In genomic region chr1:97668945-97669344, GRCh38 we compare ENCODE assay signal across 10 cellular contexts.
DNase-seq lines count a peak whose midpoint lies in the region; ATAC-seq, FAIRE-seq and TF ChIP-seq lines count a peak whose summit lies in the region.
"Had no signal": no experiment of that assay in that cellular context is flagged by ENCODE, and none has a peak within 500 bp of the region (broad histone marks: within the 10 kb centered on the region; RNA-seq: fewer than 3 reads in every experiment).

No MANE protein-coding gene starts in this region.

- in situ Hi-C loops in G401 (cut with HindIII; ENCODE audit: low sequenced_read_pairs), result no loop called here

- peak; percentile 16 for TF ChIP-seq CTCF in liver (IDR thresholded peaks at IDR 0.05; ENCODE audit: low read depth, low read length, missing input control)

- H3K4me1 ChIP-seq in adipocyte (ENCODE audit: control insufficient read depth, insufficient read depth, low read length), result no peaks in the 10 kb centered on the region
- peaks cover 0 to 5% (median 0%) of the 10 kb centered on the region in 4 donors for H3K4me1 ChIP-seq in liver (ENCODE audit: control insufficient read depth in 4 of 4, insufficient read depth in 4 of 4, low read length in 3 of 4)

- H3K27me3 ChIP-seq in adipocyte (replicated peaks; ENCODE audit: control insufficient read depth, insufficient read depth, low read length) (no peaks in the 10 kb centered on the region), liver (ENCODE audit: control insufficient read depth in 4 of 4, insufficient read depth in 4 of 4, low read length in 3 of 4) (no peaks in the 10 kb centered on the region)

- no peak for FAIRE-seq in frontal cortex (lab: Jason Lieb, UNC)

- H3K9me3 ChIP-seq in adipocyte (ENCODE audit: control insufficient read depth, low read length) (peaks cover 6% of the 10 kb centered on the region), liver (ENCODE audit: control insufficient read depth in 4 of 4, low read length in 3 of 4) (no peaks in the 10 kb centered on the region)

- peaks cover 2% of the 10 kb centered on the region for H3K36me3 ChIP-seq in adipocyte (ENCODE audit: control insufficient read depth, insufficient read depth, low read length, severe bottlenecking)
- peaks cover 0 to 3% (median 0%) of the 10 kb centered on the region in 4 donors for H3K36me3 ChIP-seq in liver (ENCODE audit: control insufficient read depth in 4 of 4, insufficient read depth in 3 of 4, low read depth in 1 of 4, low read length in 3 of 4)

- 48% methylated on average over 2 of the region's 2 CpGs for WGBS in liver

- TF ChIP-seq RAD21 in liver (IDR thresholded peaks at IDR 0.05), result peak; percentile 41 to 44

- no peak for ATAC-seq in GM19395 (IDR thresholded peaks at IDR 0.05; ENCODE audit: unreplicated experiment)

- H3K9ac ChIP-seq in adipocyte (ENCODE audit: low read length) (no peak overlapping the region), liver (ENCODE audit: low read depth in 1 of 2, low read length in 2 of 2) (no peak overlapping the region)

- DNase-seq in EL, result peak; percentile 73
- peak; percentile 15 to 17 for DNase-seq in Kasumi-1 (lab: John Stamatoyannopoulos, UW)
- DNase-seq in adipocyte (ENCODE audit: low read depth), result peak; percentile 27
- DNase-seq in frontal cortex (ENCODE audit: low spot score in 2 of 2), result no peak
- DNase-seq in RPMI8226, result no peak
- no peak for DNase-seq in G401 (ENCODE audit: low spot score)
- DNase-seq: activated effector memory CD4-positive, alpha-beta T cell treated with Interleukin-2 at 50 U/mL for 16 hours had no signal

- no peak overlapping the region for H3K4me3 ChIP-seq in adipocyte (ENCODE audit: low read length)
- H3K4me3 ChIP-seq in liver (ENCODE audit: low read depth in 1 of 3, low read length in 3 of 3), result no peak overlapping the region
- H3K4me3 ChIP-seq: SK-N-MC had no signal

- no peak overlapping the region for H3K27ac ChIP-seq in liver (ENCODE audit: low read depth in 1 of 2, low read length in 2 of 2)
- H3K27ac ChIP-seq: SK-N-MC had no signal

TF ChIP-seq in liver, 16 proteins besides CTCF, POLR2A, EP300 and RAD21:
- TF ChIP-seq NR2F2 (IDR thresholded peaks at IDR 0.05) (no peak), TAF1 (conservative IDR thresholded peaks at IDR 0.05) (no peak), RXRA (IDR thresholded peaks at IDR 0.05) (no peak), FOXA1 (IDR thresholded peaks at IDR 0.05) (no peak), GABPA (IDR thresholded peaks at IDR 0.05 in 1 of 2, conservative IDR thresholded peaks at IDR 0.05 in 1 of 2) (no peak), HNF4G (IDR thresholded peaks at IDR 0.05) (no peak), FOXA2 (IDR thresholded peaks at IDR 0.05) (no peak), ATF3 (IDR thresholded peaks at IDR 0.05) (no peak), SP1 (IDR thresholded peaks at IDR 0.05) (no peak), MAX (IDR thresholded peaks at IDR 0.05) (no peak), JUND (IDR thresholded peaks at IDR 0.05) (no peak), YY1 (IDR thresholded peaks at IDR 0.05) (no peak), ZBTB33 (IDR thresholded peaks at IDR 0.05) (no peak)
TF ChIP-seq in liver: peak in this region for 0.

Comparison
In these comparisons a context has a peak if more than half of its experiments do, and no peak if none do; other contexts are left out.
1. DNase-seq: peak in EL (single experiment), Kasumi-1 (2 of 2) and adipocyte (single experiment); none in frontal cortex (0 of 2), RPMI8226 (single experiment) and G401 (single experiment).